Comparison of ENCODE assay signal across 1 cellular context in genomic region chr12:57888407-57889157, GRCh38.
A peak's percentile ranks its signal among the peaks of the same experiment; 100 is the strongest.
TF ChIP-seq lines count a peak whose summit lies in the region.

No MANE protein-coding gene starts in this region.

TF ChIP-seq in GM23338, 12 proteins besides CTCF, POLR2A, EP300 and RAD21:
- TF ChIP-seq ZNF462 (CRISPR knock-in tag; IDR thresholded peaks at IDR 0.05) (peak; percentile 33; the same call in 1 of the 2 replicates), EZH2 (IDR thresholded peaks at IDR 0.05; ENCODE audit: low read depth, unreplicated experiment) (no peak), STAT1 (IDR thresholded peaks at IDR 0.05; ENCODE audit: unreplicated experiment) (no peak), POLR2AphosphoS5 (IDR thresholded peaks at IDR 0.05; ENCODE audit: low read depth) (no peak), ZNF331 (CRISPR knock-in tag; IDR thresholded peaks at IDR 0.05; ENCODE audit: low read depth) (no peak), ZNF114 (CRISPR knock-in tag; IDR thresholded peaks at IDR 0.05) (no peak), CREB1 (CRISPR knock-in tag; IDR thresholded peaks at IDR 0.05; ENCODE audit: low read depth) (no peak), REST (IDR thresholded peaks at IDR 0.05; ENCODE audit: unreplicated experiment) (no peak), NANOG (IDR thresholded peaks at IDR 0.05; ENCODE audit: borderline replicate concordance) (no peak), JUNB (IDR thresholded peaks at IDR 0.05; ENCODE audit: unreplicated experiment) (no peak)
- TF ChIP-seq, protein P1, sequence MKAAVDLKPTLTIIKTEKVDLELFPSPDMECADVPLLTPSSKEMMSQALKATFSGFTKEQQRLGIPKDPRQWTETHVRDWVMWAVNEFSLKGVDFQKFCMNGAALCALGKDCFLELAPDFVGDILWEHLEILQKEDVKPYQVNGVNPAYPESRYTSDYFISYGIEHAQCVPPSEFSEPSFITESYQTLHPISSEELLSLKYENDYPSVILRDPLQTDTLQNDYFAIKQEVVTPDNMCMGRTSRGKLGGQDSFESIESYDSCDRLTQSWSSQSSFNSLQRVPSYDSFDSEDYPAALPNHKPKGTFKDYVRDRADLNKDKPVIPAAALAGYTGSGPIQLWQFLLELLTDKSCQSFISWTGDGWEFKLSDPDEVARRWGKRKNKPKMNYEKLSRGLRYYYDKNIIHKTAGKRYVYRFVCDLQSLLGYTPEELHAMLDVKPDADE (IDR thresholded peaks at IDR 0.05), result 0 out of 2 replicates have a peak, but pooled peaks have one; percentile 16
